20 cellular contexts compared by ENCODE assay signal in the genomic region with DNA sequence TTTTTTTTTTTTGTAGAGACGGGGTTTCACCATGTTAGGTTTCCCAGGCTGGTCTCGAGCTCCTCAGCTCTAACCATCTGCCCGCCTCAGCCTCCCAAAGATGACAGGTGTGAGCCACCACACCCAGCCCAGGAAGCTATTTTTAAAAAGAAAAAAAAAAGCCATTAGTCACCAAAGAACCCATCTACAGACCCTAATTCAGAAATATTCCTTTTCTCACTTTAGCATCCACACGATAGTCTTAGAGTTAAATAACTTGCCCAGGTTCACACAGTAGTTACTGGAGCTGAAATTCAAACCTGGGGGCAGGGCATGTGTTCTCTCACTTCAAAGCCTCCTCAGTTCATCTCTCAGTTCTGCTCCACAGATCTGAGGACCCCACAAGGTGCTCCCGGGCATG.
DNase-seq lines count a peak whose midpoint lies in the region; ATAC-seq and TF ChIP-seq lines count a peak whose summit lies in the region.
"Had no signal": no experiment of that assay in that cellular context is flagged by ENCODE, and none has a peak within 500 bp of the region (broad histone marks: within the 10 kb centered on the region; RNA-seq: fewer than 3 reads in every experiment).

No MANE protein-coding gene starts in this region.

- H3K9me3 ChIP-seq in MM.1S (replicated peaks; ENCODE audit: insufficient read depth, low read length) (no peaks in the 10 kb centered on the region), BE2C (no peaks in the 10 kb centered on the region)
- H3K9me3 ChIP-seq: heart left ventricle, pancreas had no signal

- ATAC-seq in stimulated activated naive CD8-positive, alpha-beta T cell treated with anti-CD3 and anti-CD28 coated beads, Interleukin-15, amount 100 ng/mL, for 72 hours, result no peak
- peak; percentile 34 for ATAC-seq in GM21737 (IDR thresholded peaks at IDR 0.05; ENCODE audit: unreplicated experiment)
- ATAC-seq in stimulated activated effector memory CD8-positive, alpha-beta T cell treated with anti-CD3 and anti-CD28 coated beads, Interleukin-12 subunit alpha, Interleukin-12 subunit beta, amount 100 ng/mL, for 72 hours, result no peak
- no peak for ATAC-seq in HG03039 (IDR thresholded peaks at IDR 0.05; ENCODE audit: unreplicated experiment)
- no peak for ATAC-seq in HG03108 (IDR thresholded peaks at IDR 0.05; ENCODE audit: unreplicated experiment)
- ATAC-seq: activated CD8-positive, alpha-beta T cell treated with anti-CD3 and anti-CD28 coated beads, Interleukin-2, amount 10 ng/mL, durations not matched to agents 7 days and 5 days had no signal

- H3K27me3 Mint-ChIP-seq in stimulated activated naive CD8-positive, alpha-beta T cell treated with anti-CD3 and anti-CD28 coated beads, Interleukin-15, Interleukin-2, amounts not matched to agents 100 ng/mL and 50 ng/mL, for 24 hours, result no peaks in the 10 kb centered on the region
- no peaks in the 10 kb centered on the region for H3K27me3 Mint-ChIP-seq in stimulated activated naive CD8-positive, alpha-beta T cell treated with anti-CD3 and anti-CD28 coated beads, Interleukin-15, amount 100 ng/mL, for 72 hours

- no peaks in the 10 kb centered on the region for H3K27me3 ChIP-seq in MM.1S (replicated peaks; ENCODE audit: insufficient read depth, low read length)
- H3K27me3 ChIP-seq in BE2C, result no peaks in the 10 kb centered on the region
- H3K27me3 ChIP-seq: heart left ventricle, pancreas had no signal

- no peaks in the 10 kb centered on the region for H3K79me2 ChIP-seq in MM.1S (ENCODE audit: low read length)

- peak overlapping the region; percentile 21 for H3K27ac Mint-ChIP-seq in stimulated activated naive CD8-positive, alpha-beta T cell treated with anti-CD3 and anti-CD28 coated beads, Interleukin-15, Interleukin-2, amounts not matched to agents 100 ng/mL and 50 ng/mL, for 24 hours
- H3K27ac Mint-ChIP-seq in stimulated activated naive CD8-positive, alpha-beta T cell treated with anti-CD3 and anti-CD28 coated beads, Interleukin-15, amount 100 ng/mL, for 72 hours, result no peak overlapping the region
- peak overlapping the region; percentile 82 for H3K27ac Mint-ChIP-seq in stimulated activated effector memory CD8-positive, alpha-beta T cell treated with anti-CD3 and anti-CD28 coated beads, Interleukin-12 subunit alpha, Interleukin-12 subunit beta, amount 100 ng/mL, for 72 hours
- H3K27ac Mint-ChIP-seq: activated CD8-positive, alpha-beta T cell treated with anti-CD3 and anti-CD28 coated beads, Interleukin-2, amount 10 ng/mL, durations not matched to agents 7 days and 5 days; activated T-helper 2 cell treated with anti-CD3 and anti-CD28 coated beads, Interferon-gamma antibody, Interleukin-2, Interleukin-4, amounts not matched to agents 10 μg/mL and 5 μg/mL and 100 μg/mL, durations not matched to agents 14 hours and 24 hours and 36 hours had no signal

- H3K36me3 ChIP-seq in MM.1S (replicated peaks; ENCODE audit: insufficient read depth, low read length) (no peaks in the 10 kb centered on the region), BE2C (no peaks in the 10 kb centered on the region)
- H3K36me3 ChIP-seq: heart left ventricle, pancreas, WERI-Rb-1 had no signal

- peak overlapping the region; percentile 22; the same call in 1 of the 2 replicates for H2AFZ ChIP-seq in MM.1S (ENCODE audit: low read length)

- peaks cover 54% of the 10 kb centered on the region for H3F3A ChIP-seq in MM.1S (ENCODE audit: insufficient read depth, low read length)

- H3K4me3 Mint-ChIP-seq in stimulated activated naive CD8-positive, alpha-beta T cell treated with anti-CD3 and anti-CD28 coated beads, Interleukin-15, Interleukin-2, amounts not matched to agents 100 ng/mL and 50 ng/mL, for 24 hours, result no peak overlapping the region
- no peak overlapping the region for H3K4me3 Mint-ChIP-seq in stimulated activated naive CD8-positive, alpha-beta T cell treated with anti-CD3 and anti-CD28 coated beads, Interleukin-15, amount 100 ng/mL, for 72 hours
- no peak overlapping the region for H3K4me3 Mint-ChIP-seq in stimulated activated effector memory CD8-positive, alpha-beta T cell treated with anti-CD3 and anti-CD28 coated beads, Interleukin-12 subunit alpha, Interleukin-12 subunit beta, amount 100 ng/mL, for 72 hours
- H3K4me3 Mint-ChIP-seq: activated CD8-positive, alpha-beta T cell treated with anti-CD3 and anti-CD28 coated beads, Interleukin-2, amount 10 ng/mL, durations not matched to agents 7 days and 5 days had no signal

- H3K4me3 ChIP-seq in MM.1S (ENCODE audit: low read length) (no peak overlapping the region), BE2C (ENCODE audit: low read depth, low read length) (no peak overlapping the region)
- H3K4me3 ChIP-seq: heart left ventricle, lung, pancreas had no signal

- peaks cover 17% of the 10 kb centered on the region for H3K4me1 Mint-ChIP-seq in stimulated activated naive CD8-positive, alpha-beta T cell treated with anti-CD3 and anti-CD28 coated beads, Interleukin-15, Interleukin-2, amounts not matched to agents 100 ng/mL and 50 ng/mL, for 24 hours (ENCODE audit: low read depth)
- H3K4me1 Mint-ChIP-seq in stimulated activated naive CD8-positive, alpha-beta T cell treated with anti-CD3 and anti-CD28 coated beads, Interleukin-15, amount 100 ng/mL, for 72 hours, result peaks cover 5% of the 10 kb centered on the region
- peaks cover 35% of the 10 kb centered on the region for H3K4me1 Mint-ChIP-seq in stimulated activated effector memory CD8-positive, alpha-beta T cell treated with anti-CD3 and anti-CD28 coated beads, Interleukin-12 subunit alpha, Interleukin-12 subunit beta, amount 100 ng/mL, for 72 hours

- H3K9ac ChIP-seq in MM.1S (ENCODE audit: low read length), result peak overlapping the region; percentile 36; the same call in 1 of the 2 replicates

- peak overlapping the region; percentile 91 for H3K27ac ChIP-seq in MM.1S (ENCODE audit: low read length)
- H3K27ac ChIP-seq: pancreas, WERI-Rb-1 had no signal

- H3K36me3 Mint-ChIP-seq in stimulated activated naive CD8-positive, alpha-beta T cell treated with anti-CD3 and anti-CD28 coated beads, Interleukin-15, Interleukin-2, amounts not matched to agents 100 ng/mL and 50 ng/mL, for 24 hours (ENCODE audit: low read depth), result no peaks in the 10 kb centered on the region
- peaks cover 1% of the 10 kb centered on the region for H3K36me3 Mint-ChIP-seq in stimulated activated effector memory CD8-positive, alpha-beta T cell treated with anti-CD3 and anti-CD28 coated beads, Interleukin-12 subunit alpha, Interleukin-12 subunit beta, amount 100 ng/mL, for 72 hours

- no peaks in the 10 kb centered on the region for H3K9me2 ChIP-seq in MM.1S (replicated peaks; ENCODE audit: insufficient read depth, low read length)

- no peak for DNase-seq in stimulated activated naive CD8-positive, alpha-beta T cell treated with anti-CD3 and anti-CD28 coated beads, Interleukin-15, amount 100 ng/mL, for 72 hours
- DNase-seq in MM.1S, result peak; percentile 85
- DNase-seq in stimulated activated effector memory CD8-positive, alpha-beta T cell treated with anti-CD3 and anti-CD28 coated beads, Interleukin-12 subunit alpha, Interleukin-12 subunit beta, amount 100 ng/mL, for 72 hours (ENCODE audit: low spot score in 2 of 2), result no peak
- DNase-seq in BE2C, result no peak
- DNase-seq: activated CD8-positive, alpha-beta T cell treated with anti-CD3 and anti-CD28 coated beads, Interleukin-2, amount 10 ng/mL, durations not matched to agents 7 days and 5 days; amniotic stem cell; COR-L47; heart left ventricle; NCI-H1436; NCI-H226; pancreas; substantia nigra; T-helper 1 cell; WERI-Rb-1 had no signal

- no peaks in the 10 kb centered on the region for H4K20me1 ChIP-seq in MM.1S (ENCODE audit: insufficient read depth, low read length)

- H3K4me1 ChIP-seq in MM.1S (ENCODE audit: low read length) (peaks cover 55% of the 10 kb centered on the region), BE2C (no peaks in the 10 kb centered on the region)

- no peaks in the 10 kb centered on the region for H3K9me3 Mint-ChIP-seq in stimulated activated naive CD8-positive, alpha-beta T cell treated with anti-CD3 and anti-CD28 coated beads, Interleukin-15, Interleukin-2, amounts not matched to agents 100 ng/mL and 50 ng/mL, for 24 hours
- no peaks in the 10 kb centered on the region for H3K9me3 Mint-ChIP-seq in stimulated activated naive CD8-positive, alpha-beta T cell treated with anti-CD3 and anti-CD28 coated beads, Interleukin-15, amount 100 ng/mL, for 72 hours
- H3K9me3 Mint-ChIP-seq in stimulated activated effector memory CD8-positive, alpha-beta T cell treated with anti-CD3 and anti-CD28 coated beads, Interleukin-12 subunit alpha, Interleukin-12 subunit beta, amount 100 ng/mL, for 72 hours, result no peaks in the 10 kb centered on the region
- H3K9me3 Mint-ChIP-seq: activated T-helper 2 cell treated with anti-CD3 and anti-CD28 coated beads, Interferon-gamma antibody, Interleukin-2, Interleukin-4, amounts not matched to agents 10 μg/mL and 5 μg/mL and 100 μg/mL, durations not matched to agents 14 hours and 24 hours and 36 hours had no signal

- TF ChIP-seq CTCF in MM.1S (IDR thresholded peaks at IDR 0.05; ENCODE audit: low read length) (no peak), BE2C (IDR thresholded peaks at IDR 0.05; ENCODE audit: low read depth, low read length) (no peak)

- H3K4me2 ChIP-seq in MM.1S (ENCODE audit: low read depth, low read length), result peak overlapping the region; percentile 31; the same call in 1 of the 2 replicates

Comparison
In these comparisons a context has a peak if more than half of its experiments do, and no peak if none do; other contexts are left out.
1. H3K27ac Mint-ChIP-seq: peak in stimulated activated naive CD8-positive, alpha-beta T cell treated with anti-CD3 and anti-CD28 coated beads, Interleukin-15, Interleukin-2, amounts not matched to agents 100 ng/mL and 50 ng/mL, for 24 hours (single experiment) and stimulated activated effector memory CD8-positive, alpha-beta T cell treated with anti-CD3 and anti-CD28 coated beads, Interleukin-12 subunit alpha, Interleukin-12 subunit beta, amount 100 ng/mL, for 72 hours (single experiment); none in stimulated activated naive CD8-positive, alpha-beta T cell treated with anti-CD3 and anti-CD28 coated beads, Interleukin-15, amount 100 ng/mL, for 72 hours (0 of 2).